In genomic region chr2:73285162-73285739, GRCh38 we compare ENCODE assay signal across 9 cellular contexts. TPM values are rescaled to one million over a fixed set of nuclear protein-coding genes. Genes with fewer than 3 reads are reported as not detected.
DNase-seq lines count a peak whose midpoint lies in the region; ATAC-seq, FAIRE-seq and TF ChIP-seq lines count a peak whose summit lies in the region.
"Had no signal": no experiment of that assay in that cellular context is flagged by ENCODE, and none has a peak within 500 bp of the region (broad histone marks: within the 10 kb centered on the region; RNA-seq: fewer than 3 reads in every experiment).

No MANE protein-coding gene starts in this region.

- peak overlapping the region; percentile 78 for H3K4me2 ChIP-seq in GM12878 (ENCODE audit: control insufficient read depth, insufficient read depth)

- peak; percentile 90 for FAIRE-seq in GM12878 (lab: Jason Lieb, UNC)
- FAIRE-seq: G401.6 had no signal

- DNase-seq in activated T-cell treated with anti-CD3 and anti-CD28 coated beads for 4 hours (peak; percentile 13), MV-4-11 (lab: John Stamatoyannopoulos, UW) (peak; percentile 95), GM12878 (ENCODE audit: low read depth, low spot score) (peak; percentile 49), mucosa of gallbladder (ENCODE audit: low spot score) (peak; percentile 19), NCI-H82 (lab: John Stamatoyannopoulos, UW) (no peak), inferior parietal cortex (ENCODE audit: extremely low spot score) (no peak)
- no peak for DNase-seq in activated T-cell treated with anti-CD3 and anti-CD28 coated beads, Interleukin-2, amount 50 U/mL, for 48 hours

- no peaks in the 10 kb centered on the region for H3K27me3 ChIP-seq in GM12878 (replicated peaks in 1 of 2; ENCODE audit: control insufficient read depth in 2 of 2, insufficient read depth in 2 of 2, low read length in 1 of 2)

- no peak for TF ChIP-seq CTCF in GM12878 (IDR thresholded peaks at IDR 0.05 in 2 of 3, conservative IDR thresholded peaks at IDR 0.05 in 1 of 3; ENCODE audit: control insufficient read depth in 2 of 3, extremely low read depth in 1 of 3, insufficient read depth in 1 of 3, low read depth in 3 of 3, low read length in 3 of 3)

- 1% methylated on average over 5 of the region's 5 CpGs for WGBS in GM12878 (ENCODE audit: insufficient coverage, insufficient replicate concordance, low lambda C conversion rate, missing lambda C conversion rate)

- peak overlapping the region; percentile 79 for H3K9ac ChIP-seq in GM12878 (ENCODE audit: control insufficient read depth, insufficient read depth, low read length)

- BruUV-seq in GM12878 (replicated peaks; lab: Mats Ljungman, UMichigan): no TSS peak

- H3K79me2 ChIP-seq in GM12878 (ENCODE audit: control insufficient read depth, insufficient read depth, low read length): peaks cover 43% of the 10 kb centered on the region

- in situ Hi-C loops in GM12878 (cut with MboI): no loop called here

- H3K9me3 ChIP-seq in GM12878 (replicated peaks; ENCODE audit: control insufficient read depth, insufficient read depth, low read length): no peaks in the 10 kb centered on the region

- no peak for TF ChIP-seq EP300 in GM12878 (IDR thresholded peaks at IDR 0.05; ENCODE audit: borderline replicate concordance in 1 of 2, control insufficient read depth in 1 of 2, low read depth in 2 of 2, low read length in 2 of 2)

- H3K4me1 ChIP-seq in GM12878 (ENCODE audit: control insufficient read depth, insufficient read depth, low read length): peaks cover 11% of the 10 kb centered on the region

- SMC1A ChIA-PET in GM12878 (lab: Charles Lee; ENCODE audit: uncharacterized antibody, unreplicated experiment): interaction anchor here (0.8 to 2.8 kb wide), 4 partner anchors 9 to 75 kb away, joined by 3 to 6 read pairs (median 4); no protein-coding TSS in a partner anchor

- intact Hi-C loops in GM12878 (cut with micrococcal nuclease; ENCODE audit: unreplicated experiment): loop anchor here (2.0 kb wide), 2 partner anchors 50 to 100 kb away; partner anchors contain the start of genes ALMS1 and CCT7

- H4K20me1 ChIP-seq in GM12878 (ENCODE audit: control insufficient read depth, insufficient read depth): no peaks in the 10 kb centered on the region; the same call in 1 of the 2 replicates

- no peak; the same call in 1 of the 2 replicates for TF ChIP-seq POLR2A in GM12878 (IDR thresholded peaks at IDR 0.05; ENCODE audit: low read depth, low read length)

- TF ChIP-seq RAD21 in GM12878 (IDR thresholded peaks at IDR 0.05; ENCODE audit: insufficient read depth, low read depth, low read length): no peak

- H2AFZ ChIP-seq in GM12878 (ENCODE audit: control insufficient read depth, low read depth, low read length): peak overlapping the region; percentile 89

- peak overlapping the region; percentile 80 for H3K27ac ChIP-seq in GM12878 (ENCODE audit: control insufficient read depth, insufficient read depth)

- H3K36me3 ChIP-seq in GM12878 (ENCODE audit: control insufficient read depth in 2 of 2, insufficient read depth in 2 of 2, low read length in 1 of 2): no peaks in the 10 kb centered on the region; a peak in 1 of 4 replicates

- peak overlapping the region; percentile 99 for H3K4me3 ChIP-seq in GM12878

- ATAC-seq in HG02623 (IDR thresholded peaks at IDR 0.05; ENCODE audit: unreplicated experiment) (peak; percentile 44), GM12878 (peak; percentile 74)

- RAD21 ChIA-PET in GM12878 (lab: Charles Lee; ENCODE audit: unreplicated experiment): interaction anchor here (1.2 to 2.1 kb wide), 4 partner anchors 8 to 108 kb away, joined by 3 to 5 read pairs (median 4); partner anchors contain the start of gene EGR4

- POLR2A ChIA-PET in GM12878 (lab: Charles Lee): interaction anchor here (0.8 to 2.3 kb wide), 2 partner anchors 49 to 52 kb away, joined by 3 to 12 read pairs; partner anchors contain the start of gene PRADC1

- CTCF ChIA-PET in GM12878 (lab: Yijun Ruan, JAX): interaction anchor here (0.7 to 1.6 kb wide), 6 partner anchors 13 to 625 kb away, joined by 3 to 8 read pairs (median 4); partner anchors contain the start of gene CCT7

TF ChIP-seq in GM12878, 131 proteins besides CTCF, POLR2A, EP300 and RAD21 (continues in another document):
- TF ChIP-seq WRNIP1 (IDR thresholded peaks at IDR 0.05; ENCODE audit: borderline replicate concordance, low read depth, low read length) (no peak), MEF2A (IDR thresholded peaks at IDR 0.05; ENCODE audit: insufficient read depth, low read depth, low read length) (no peak), SPI1 (IDR thresholded peaks at IDR 0.05; ENCODE audit: borderline replicate concordance, insufficient read depth, low read depth, low read length) (peak; percentile 86)

RNA-seq across cellular contexts. Expression of gene FBXO41, which starts 1.0 kb away (rescaled TPM):
- total RNA-seq in GM12878 (2013; cell fraction: nucleolus; rRNA removed): 29.6 and 30.1 TPM in 2 replicates
- total RNA-seq in GM12878 (2014; rRNA removed): 11.7 and 14.7 TPM in 2 replicates
- total RNA-seq in GM12878 (2014; rRNA removed; fragmentation: Illumina TruSeq; extraction: Trizol): 7.4 and 7.9 TPM in 2 replicates
- total RNA-seq in GM12878 (2021): 37.0 and 38.9 TPM in 2 replicates
- 11.1 TPM for polyA plus RNA-seq in GM12878 (2011; ENCODE audit: low read depth)
- polyA plus RNA-seq in GM12878 (2011; rRNA removed): 14.5 and 18.9 TPM in 2 replicates
- 22.8 and 28.9 TPM in 2 replicates for polyA plus RNA-seq in GM12878 (2011; cell fraction: cytosol; rRNA removed)
- polyA plus RNA-seq in GM12878 (2011; cell fraction: nucleus; rRNA removed): 122 and 135 TPM in 2 replicates
- 20.1 and 22.7 TPM in 2 replicates for polyA plus RNA-seq in GM12878 (2012)
- polyA plus RNA-seq in GM12878 (2014; fragmentation: Illumina TruSeq; extraction: Trizol): 11.7 and 17.4 TPM in 2 replicates
- 1 to 10 TPM; 1.9 to 2.0 TPM for polyA plus RNA-seq in GM12878 (2014; fragmentation: Nextera tagmentation; extraction: Ambion mirVana)
- polyA plus RNA-seq in GM12878 (2014; rRNA removed): 29.9 and 32.7 TPM in 2 replicates
- polyA plus RNA-seq in GM12878 (2016; fragmentation: Nextera tagmentation; extraction: Ambion mirVana): 1 to 10 TPM; 2.8 to 4.1 TPM
- polyA minus RNA-seq in GM12878 (2011; rRNA and poly(A)+ RNA removed): 16.0 and 25.1 TPM in 2 replicates
- 9.6 and 9.8 TPM in 2 replicates for polyA minus RNA-seq in GM12878 (2011; cell fraction: cytosol; rRNA and poly(A)+ RNA removed)
- 19.1 and 28.5 TPM in 2 replicates for polyA minus RNA-seq in GM12878 (2011; cell fraction: nucleus; rRNA and poly(A)+ RNA removed)
- 8.5 TPM for total RNA-seq in mucosa of gallbladder

RNA-seq across cellular contexts. Expression of gene EGR4, which starts 8.1 kb away (rescaled TPM):
- 0.15 TPM in 1 of 2 replicates, not detected in the other for total RNA-seq in GM12878 (2013; cell fraction: nucleolus; rRNA removed)
- total RNA-seq in GM12878 (2014; rRNA removed) (not detected in 2 replicates), GM12878 (2014; rRNA removed; fragmentation: Illumina TruSeq; extraction: Trizol) (not detected in 2 replicates), GM12878 (2021) (0.16 TPM in 1 of 2 replicates, not detected in the other), mucosa of gallbladder (not detected)
- not detected for polyA plus RNA-seq in GM12878 (2011; ENCODE audit: low read depth)
- polyA plus RNA-seq in GM12878 (2011; rRNA removed) (not detected in 2 replicates), GM12878 (2014; fragmentation: Illumina TruSeq; extraction: Trizol) (not detected in 2 replicates), GM12878 (2014; fragmentation: Nextera tagmentation; extraction: Ambion mirVana) (not detected), GM12878 (2014; rRNA removed) (not detected in 2 replicates), GM12878 (2016; fragmentation: Nextera tagmentation; extraction: Ambion mirVana) (under 1 TPM in 1 of 2 experiments, not detected in 1; 0.07 TPM)
- not detected in 2 replicates for polyA plus RNA-seq in GM12878 (2011; cell fraction: cytosol; rRNA removed)
- 0.09 and 0.22 TPM in 2 replicates for polyA plus RNA-seq in GM12878 (2011; cell fraction: nucleus; rRNA removed)
- polyA plus RNA-seq in GM12878 (2012): not detected in 2 replicates
- polyA minus RNA-seq in GM12878 (2011; rRNA and poly(A)+ RNA removed): not detected in 2 replicates
- not detected in 2 replicates for polyA minus RNA-seq in GM12878 (2011; cell fraction: cytosol; rRNA and poly(A)+ RNA removed)
- polyA minus RNA-seq in GM12878 (2011; cell fraction: nucleus; rRNA and poly(A)+ RNA removed): 0.12 TPM in 1 of 2 replicates, not detected in the other

RNA-seq across cellular contexts. Expression of gene CCT7, which starts 51.1 kb away (rescaled TPM):
- total RNA-seq in GM12878 (2013; cell fraction: nucleolus; rRNA removed): 85.4 and 96.2 TPM in 2 replicates
- total RNA-seq in GM12878 (2014; rRNA removed) (468 and 475 TPM in 2 replicates), GM12878 (2014; rRNA removed; fragmentation: Illumina TruSeq; extraction: Trizol) (472 and 478 TPM in 2 replicates), GM12878 (2021) (474 and 494 TPM in 2 replicates), mucosa of gallbladder (205 TPM)
- polyA plus RNA-seq in GM12878 (2011; ENCODE audit: low read depth): 269 TPM
- polyA plus RNA-seq in GM12878 (2011; rRNA removed) (498 and 571 TPM in 2 replicates), GM12878 (2014; fragmentation: Illumina TruSeq; extraction: Trizol) (574 and 674 TPM in 2 replicates), GM12878 (2014; fragmentation: Nextera tagmentation; extraction: Ambion mirVana) (100 to 1,000 TPM; 206 to 377 TPM), GM12878 (2014; rRNA removed) (530 and 598 TPM in 2 replicates), GM12878 (2016; fragmentation: Nextera tagmentation; extraction: Ambion mirVana) (100 to 1,000 TPM; 455 to 510 TPM)
- 415 and 490 TPM in 2 replicates for polyA plus RNA-seq in GM12878 (2011; cell fraction: cytosol; rRNA removed)
- 162 and 206 TPM in 2 replicates for polyA plus RNA-seq in GM12878 (2011; cell fraction: nucleus; rRNA removed)
- polyA plus RNA-seq in GM12878 (2012): 217 and 463 TPM in 2 replicates
- polyA minus RNA-seq in GM12878 (2011; rRNA and poly(A)+ RNA removed): 387 and 498 TPM in 2 replicates
- polyA minus RNA-seq in GM12878 (2011; cell fraction: cytosol; rRNA and poly(A)+ RNA removed): 110 and 130 TPM in 2 replicates
- polyA minus RNA-seq in GM12878 (2011; cell fraction: nucleus; rRNA and poly(A)+ RNA removed): 69.8 and 106 TPM in 2 replicates

RNA-seq across cellular contexts. Expression of gene PRADC1, which starts 52.2 kb away (rescaled TPM):
- 1.1 and 2.2 TPM in 2 replicates for total RNA-seq in GM12878 (2013; cell fraction: nucleolus; rRNA removed)
- 16.9 and 18.6 TPM in 2 replicates for total RNA-seq in GM12878 (2014; rRNA removed)
- 11.7 and 12.4 TPM in 2 replicates for total RNA-seq in GM12878 (2014; rRNA removed; fragmentation: Illumina TruSeq; extraction: Trizol)
- total RNA-seq in GM12878 (2021): 13.4 and 15.7 TPM in 2 replicates
- 4.2 TPM for polyA plus RNA-seq in GM12878 (2011; ENCODE audit: low read depth)
- 5.1 and 8.9 TPM in 2 replicates for polyA plus RNA-seq in GM12878 (2011; rRNA removed)
- polyA plus RNA-seq in GM12878 (2011; cell fraction: cytosol; rRNA removed): 13.5 and 18.2 TPM in 2 replicates
- 7.2 and 7.9 TPM in 2 replicates for polyA plus RNA-seq in GM12878 (2011; cell fraction: nucleus; rRNA removed)
- polyA plus RNA-seq in GM12878 (2012): 6.9 and 7.9 TPM in 2 replicates
- 6.2 and 12.6 TPM in 2 replicates for polyA plus RNA-seq in GM12878 (2014; fragmentation: Illumina TruSeq; extraction: Trizol)
- polyA plus RNA-seq in GM12878 (2014; fragmentation: Nextera tagmentation; extraction: Ambion mirVana): 1 to 10 TPM; 3.7 to 8.1 TPM
- polyA plus RNA-seq in GM12878 (2014; rRNA removed): 14.9 and 16.1 TPM in 2 replicates
- 10 to 100 TPM; 31.5 to 39.0 TPM for polyA plus RNA-seq in GM12878 (2016; fragmentation: Nextera tagmentation; extraction: Ambion mirVana)
- 5.1 and 11.0 TPM in 2 replicates for polyA minus RNA-seq in GM12878 (2011; rRNA and poly(A)+ RNA removed)
- 1.9 and 4.0 TPM in 2 replicates for polyA minus RNA-seq in GM12878 (2011; cell fraction: cytosol; rRNA and poly(A)+ RNA removed)
- 1.6 and 4.6 TPM in 2 replicates for polyA minus RNA-seq in GM12878 (2011; cell fraction: nucleus; rRNA and poly(A)+ RNA removed)
- total RNA-seq in mucosa of gallbladder: 20.8 TPM

Comparison
In these comparisons a context has a peak if more than half of its experiments do, and no peak if none do; other contexts are left out.
1. DNase-seq: peak in activated T-cell treated with anti-CD3 and anti-CD28 coated beads for 4 hours (single experiment), MV-4-11 (single experiment), GM12878 (single experiment) and mucosa of gallbladder (single experiment); none in activated T-cell treated with anti-CD3 and anti-CD28 coated beads, Interleukin-2, amount 50 U/mL, for 48 hours (0 of 2), NCI-H82 (single experiment) and inferior parietal cortex (single experiment).